ENCODE assay signal across 8 cellular contexts in genomic region chr4:39526810-39527295, GRCh38. TPM values are rescaled to one million over a fixed set of nuclear protein-coding genes. Genes with fewer than 3 reads are reported as not detected.
DNase-seq lines count a peak whose midpoint lies in the region; ATAC-seq, FAIRE-seq and TF ChIP-seq lines count a peak whose summit lies in the region.

No MANE protein-coding gene starts in this region.

- DNase-seq in CD14-positive monocyte (ENCODE audit: low spot score) (no peak), RPMI8226 (peak; percentile 29), chondrocyte (ENCODE audit: low spot score) (no peak), suprapubic skin (ENCODE audit: low spot score in 2 of 2) (no peak), H54 (ENCODE audit: insufficient read length, low spot score) (no peak), NCI-H2029 treated with DMSO at 0.1 percent for 48 hours (lab: John Stamatoyannopoulos, UW) (no peak)

- no peak for TF ChIP-seq POLR2A in suprapubic skin (IDR thresholded peaks at IDR 0.05)
- TF ChIP-seq POLR2A in H54 (IDR thresholded peaks at IDR 0.05; ENCODE audit: low read depth, low read length): no peak

- FAIRE-seq in H54 (lab: Jason Lieb, UNC): no peak

- TF ChIP-seq CTCF in CD14-positive monocyte (IDR thresholded peaks at IDR 0.05): no peak
- TF ChIP-seq CTCF in chondrocyte (IDR thresholded peaks at IDR 0.05): no peak
- no peak for TF ChIP-seq CTCF in suprapubic skin (IDR thresholded peaks at IDR 0.05)

- H3K36me3 ChIP-seq in mucosa of stomach (ENCODE audit: control insufficient read depth, insufficient read depth, low read length) (no peaks in the 10 kb centered on the region), suprapubic skin (no peaks in the 10 kb centered on the region)

- no peaks in the 10 kb centered on the region for H3K27me3 ChIP-seq in mucosa of stomach (ENCODE audit: control insufficient read depth, insufficient read depth, low read length)
- H3K27me3 ChIP-seq in suprapubic skin: no peaks in the 10 kb centered on the region

- peak overlapping the region; percentile 93 for H3K27ac ChIP-seq in suprapubic skin

- ATAC-seq in GM21619 (IDR thresholded peaks at IDR 0.05; ENCODE audit: unreplicated experiment): peak; percentile 20

- peaks cover 0 to 2% (median 0%) of the 10 kb centered on the region in 3 donors for H3K27me3 Mint-ChIP-seq in CD14-positive monocyte (ENCODE audit: low read depth in 3 of 3)
- H3K27me3 Mint-ChIP-seq in chondrocyte (ENCODE audit: low read depth): no peaks in the 10 kb centered on the region

- H3K9ac ChIP-seq in mucosa of stomach (ENCODE audit: low read length): peak overlapping the region; percentile 96

- H3K9me3 ChIP-seq in mucosa of stomach (ENCODE audit: control insufficient read depth, low read length): no peaks in the 10 kb centered on the region
- no peaks in the 10 kb centered on the region for H3K9me3 ChIP-seq in suprapubic skin

- H3K4me3 ChIP-seq in mucosa of stomach (ENCODE audit: low read length): peak overlapping the region; percentile 87
- peak overlapping the region; percentile 85 for H3K4me3 ChIP-seq in suprapubic skin

- peak overlapping the region; percentile 99 to 100 for H3K4me3 Mint-ChIP-seq in CD14-positive monocyte
- peak overlapping the region; percentile 95 for H3K4me3 Mint-ChIP-seq in chondrocyte (ENCODE audit: unreplicated experiment)

- H3K9me3 Mint-ChIP-seq in CD14-positive monocyte (peaks cover 11 to 17% (median 15%) of the 10 kb centered on the region in 7 donors), chondrocyte (ENCODE audit: low read depth) (peaks cover 9% of the 10 kb centered on the region)

- H3K4me1 Mint-ChIP-seq in CD14-positive monocyte (peaks cover 22% of the 10 kb centered on the region), chondrocyte (ENCODE audit: low read depth) (peaks cover 51% of the 10 kb centered on the region)

- WGBS in suprapubic skin: under 1% methylated on average over 24 of the region's 31 CpGs

- H3K27ac Mint-ChIP-seq in CD14-positive monocyte (peak overlapping the region in 6 of 7 donors; percentile 15 to 86 (median 49)), chondrocyte (ENCODE audit: unreplicated experiment) (peak overlapping the region; percentile 97)

- intact Hi-C loops in CD14-positive monocyte (cut with micrococcal nuclease): loop anchor here (5.0 to 10.0 kb wide), 4 partner anchors 45 to 110 kb away; partner anchors contain the start of genes SMIM14 (in 2 of the 2), LIAS (in 1 of the 2) and RPL9 (in 1 of the 2)

- TF ChIP-seq EP300 in suprapubic skin (IDR thresholded peaks at IDR 0.05): no peak

- H3K4me1 ChIP-seq in mucosa of stomach (ENCODE audit: control insufficient read depth, insufficient read depth, low read length) (peaks cover 9% of the 10 kb centered on the region), suprapubic skin (peaks cover 26% of the 10 kb centered on the region)

- H3K36me3 Mint-ChIP-seq in CD14-positive monocyte (peaks cover 11 to 14% of the 10 kb centered on the region in 2 donors), chondrocyte (ENCODE audit: low read depth) (peaks cover 15% of the 10 kb centered on the region)

RNA-seq across cellular contexts. Expression of gene UGDH, which starts 0.4 kb away (rescaled TPM):
- polyA plus RNA-seq in CD14-positive monocyte: 10 to 100 TPM; 16.7 to 19.7 TPM
- total RNA-seq in chondrocyte: 151 to 207 TPM (median 156 TPM) in 3 replicates
- 10 to 100 TPM; 20.6 to 28.7 (median 24.3) TPM for total RNA-seq in suprapubic skin
